ENCODE assay signal across 19 cellular contexts in genomic region chr16:87848676-87849345, GRCh38. TPM values are rescaled to one million over a fixed set of nuclear protein-coding genes. Genes with fewer than 3 reads are reported as not detected.
DNase-seq lines count a peak whose midpoint lies in the region; ATAC-seq lines count a peak whose summit lies in the region.
"Had no signal": no experiment of that assay in that cellular context is flagged by ENCODE, and none has a peak within 500 bp of the region (broad histone marks: within the 10 kb centered on the region; RNA-seq: fewer than 3 reads in every experiment).

No MANE protein-coding gene starts in this region.

- CTCF ChIA-PET in activated naive CD4-positive, alpha-beta T cell treated with anti-CD3 and anti-CD28 coated beads for 36 hours (lab: Charles Lee): interaction anchor here (0.9 to 5.9 kb wide), 16 partner anchors 10 to 80 kb away, joined by 3 to 55 read pairs (median 8); partner anchors contain the start of gene SLC7A5

- H3K4me3 ChIP-seq in mesodermal cell (ENCODE audit: extremely low read depth, insufficient read depth, low read length, poor library complexity, severe bottlenecking): no peak overlapping the region

- intact Hi-C loops in activated naive CD4-positive, alpha-beta T cell treated with anti-CD3 and anti-CD28 coated beads for 36 hours (cut with micrococcal nuclease): no loop called here

- ATAC-seq in GM19324 (IDR thresholded peaks at IDR 0.05; ENCODE audit: low FRiP score, unreplicated experiment): no peak

- H3K9me3 ChIP-seq in mesodermal cell (ENCODE audit: control insufficient read depth, low read length): no peaks in the 10 kb centered on the region

- H3K36me3 Mint-ChIP-seq in activated naive CD4-positive, alpha-beta T cell treated with anti-CD3 and anti-CD28 coated beads for 36 hours (ENCODE audit: low read depth): peaks cover 70% of the 10 kb centered on the region
- H3K36me3 Mint-ChIP-seq: naive B cell, type B pancreatic cell had no signal

- peak overlapping the region; percentile 50 for H3K27ac Mint-ChIP-seq in activated naive CD4-positive, alpha-beta T cell treated with anti-CD3 and anti-CD28 coated beads for 36 hours
- H3K27ac Mint-ChIP-seq: dendritic cell treated with granulocyte-macrophage colony-stimulating factor and Interleukin-4, amounts not matched to agents 40 ng/mL and 50 ng/mL, for 4 days had no signal

- peaks cover 63% of the 10 kb centered on the region for H3K36me3 ChIP-seq in mesodermal cell (ENCODE audit: control insufficient read depth, insufficient read depth, low read length)

- peak overlapping the region; percentile 77 for H3K27ac ChIP-seq in caudate nucleus (ENCODE audit: low read depth, low read length)
- H3K27ac ChIP-seq in mesodermal cell (ENCODE audit: low read depth, low read length, severe bottlenecking): peak overlapping the region; percentile 6
- H3K27ac ChIP-seq in temporal lobe (ENCODE audit: low read depth, low read length): peak overlapping the region; percentile 62

- H3K4me1 Mint-ChIP-seq in activated naive CD4-positive, alpha-beta T cell treated with anti-CD3 and anti-CD28 coated beads for 36 hours (ENCODE audit: low read depth): peaks cover 44% of the 10 kb centered on the region

- H3K4me1 ChIP-seq in mesodermal cell (ENCODE audit: control insufficient read depth, insufficient read depth, low read length, poor library complexity, severe bottlenecking): peaks cover 58% of the 10 kb centered on the region

- H3K4me3 Mint-ChIP-seq in activated naive CD4-positive, alpha-beta T cell treated with anti-CD3 and anti-CD28 coated beads for 36 hours: no peak overlapping the region
- H3K4me3 Mint-ChIP-seq: activated naive CD4-positive, alpha-beta T cell treated with anti-CD3 and anti-CD28 coated beads, Interleukin-2, amount 50 U/mL, for 24 hours; CD14-positive monocyte; dendritic cell treated with granulocyte-macrophage colony-stimulating factor and Interleukin-4, amounts not matched to agents 40 ng/mL and 50 ng/mL, for 4 days; naive B cell; type B pancreatic cell had no signal

- no peaks in the 10 kb centered on the region for H3K9me3 Mint-ChIP-seq in activated naive CD4-positive, alpha-beta T cell treated with anti-CD3 and anti-CD28 coated beads for 36 hours
- H3K9me3 Mint-ChIP-seq: activated naive CD4-positive, alpha-beta T cell treated with anti-CD3 and anti-CD28 coated beads, Interleukin-2, amount 50 U/mL, for 24 hours; dendritic cell treated with granulocyte-macrophage colony-stimulating factor and Interleukin-4, amounts not matched to agents 40 ng/mL and 50 ng/mL, for 4 days; naive B cell; type B pancreatic cell had no signal

- 89 to 95% methylated on average over 14 to 15 of the region's 18 CpGs for WGBS in mesodermal cell (ENCODE audit: insufficient coverage in 2 of 2), 2 experiments

- H3K27me3 Mint-ChIP-seq in activated naive CD4-positive, alpha-beta T cell treated with anti-CD3 and anti-CD28 coated beads for 36 hours (ENCODE audit: low read depth): no peaks in the 10 kb centered on the region
- H3K27me3 Mint-ChIP-seq: activated naive CD4-positive, alpha-beta T cell treated with anti-CD3 and anti-CD28 coated beads, Interleukin-2, amount 50 U/mL, for 24 hours; naive B cell; type B pancreatic cell had no signal

- no peak for DNase-seq in activated naive CD4-positive, alpha-beta T cell treated with anti-CD3 and anti-CD28 coated beads for 36 hours
- no peak for DNase-seq in activated naive CD4-positive, alpha-beta T cell treated with Interleukin-2 at 50 U/mL for 16 hours
- DNase-seq in caudate nucleus (lab: John Stamatoyannopoulos, UW) (no peak), NCI-H1048 (lab: John Stamatoyannopoulos, UW) (no peak)
- DNase-seq in stimulated activated CD4-positive, alpha-beta T cell treated with anti-CD3 and anti-CD28 coated beads, Interleukin-2, amount 100 ng/mL, for 24 hours: no peak
- DNase-seq: activated CD4-positive, alpha-beta T cell treated with anti-CD3 and anti-CD28 coated beads for 4 hours; activated CD8-positive, alpha-beta memory T cell treated with anti-CD3 and anti-CD28 coated beads, Interleukin-2, amount 50 U/mL, for 4 hours; DMS153; left ventricle myocardium superior; naive B cell; NCI-H1417 treated with DMSO at 0.1 percent for 48 hours; RPMI8226 had no signal

RNA-seq across cellular contexts. Expression of gene SLC7A5, which starts 20.5 kb away (rescaled TPM):
- total RNA-seq in activated naive CD4-positive, alpha-beta T cell treated with anti-CD3 and anti-CD28 coated beads for 36 hours: 100 to 1,000 TPM; 343 to 346 TPM
- polyA plus RNA-seq in mesodermal cell (2013, experiment 1 of 2): 90.6 TPM
- polyA plus RNA-seq in mesodermal cell (2013, experiment 2 of 2): 76.9 TPM
- 21.1 TPM for total RNA-seq in temporal lobe

Comparison
In these comparisons a context has a peak if more than half of its experiments do, and no peak if none do; other contexts are left out.
1. H3K27ac ChIP-seq: peak in every context shown above with its lines; median percentile 77 in caudate nucleus; 62 in temporal lobe; 6 in mesodermal cell.
2. RNA of gene SLC7A5, which starts 20.5 kb away (total RNA-seq): 343 to 346 TPM in activated naive CD4-positive, alpha-beta T cell treated with anti-CD3 and anti-CD28 coated beads for 36 hours; 21.1 TPM in temporal lobe (single experiment); every median in the first group is over 10 times any median in the second.